Comparison of ENCODE assay signal across 21 cellular contexts in the genomic region with DNA sequence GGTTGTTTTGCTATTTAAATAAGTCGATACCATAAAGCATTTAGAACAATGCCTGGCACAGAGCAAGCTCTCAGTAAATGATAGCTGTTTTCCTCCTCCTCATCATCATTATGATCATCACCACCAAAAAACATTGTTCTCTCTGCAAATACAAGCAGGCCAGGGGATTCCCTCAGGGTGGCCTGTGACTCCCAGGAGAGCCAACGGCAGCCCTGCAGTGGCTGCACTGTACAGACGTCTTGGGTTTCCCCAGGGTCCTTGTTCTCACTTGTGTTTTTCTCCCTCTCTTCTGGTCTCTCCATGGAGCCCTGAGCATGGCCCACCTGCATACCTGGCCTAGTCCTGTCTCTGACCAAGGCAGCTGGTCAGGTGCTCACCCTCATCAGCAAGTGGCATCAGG.
"Had no signal": no experiment of that assay in that cellular context is flagged by ENCODE, and none has a peak within 500 bp of the region (broad histone marks: within the 10 kb centered on the region; RNA-seq: fewer than 3 reads in every experiment).

No MANE protein-coding gene starts in this region.

- H3K4me2 ChIP-seq: neural progenitor cell had no signal

- H3K4me3 Mint-ChIP-seq: activated CD4-positive, alpha-beta T cell treated with anti-CD3 and anti-CD28 coated beads for 36 hours; activated naive CD4-positive, alpha-beta T cell treated with anti-CD3 and anti-CD28 coated beads, Interleukin-2, amount 10 ng/mL, durations not matched to agents 7 days and 5 days; activated naive CD8-positive, alpha-beta T cell treated with anti-CD3 and anti-CD28 coated beads, Interleukin-2, amount 50 U/mL, for 24 hours; naive B cell; neural progenitor cell; WTC11 had no signal

- H3K9me3 ChIP-seq: body of pancreas, right lobe of liver, upper lobe of right lung had no signal

- H3K27me3 Mint-ChIP-seq: activated CD4-positive, alpha-beta T cell treated with anti-CD3 and anti-CD28 coated beads for 36 hours; activated naive CD4-positive, alpha-beta T cell treated with anti-CD3 and anti-CD28 coated beads, Interleukin-2, amount 10 ng/mL, durations not matched to agents 7 days and 5 days; activated naive CD8-positive, alpha-beta T cell treated with anti-CD3 and anti-CD28 coated beads, Interleukin-2, amount 50 U/mL, for 24 hours had no signal

- H3K9ac ChIP-seq: neural progenitor cell had no signal

- H3K36me3 ChIP-seq: cardiac muscle cell, left lung, neural progenitor cell, right lobe of liver, upper lobe of right lung had no signal

- DNase-seq: activated CD4-positive, alpha-beta T cell treated with anti-CD3 and anti-CD28 coated beads for 36 hours; activated CD4-positive, alpha-beta T cell treated with anti-CD3 and anti-CD28 coated beads, Interleukin-2, amount 50 U/mL, for 4 hours; activated effector memory CD4-positive, alpha-beta T cell treated with Interleukin-2 at 50 U/mL for 16 hours; activated naive CD4-positive, alpha-beta T cell treated with anti-CD3 and anti-CD28 coated beads, Interleukin-2, amount 10 ng/mL, durations not matched to agents 7 days and 5 days; activated naive CD8-positive, alpha-beta T cell treated with anti-CD3 and anti-CD28 coated beads, Interleukin-2, amount 50 U/mL, for 24 hours; activated T-cell treated with anti-CD3 and anti-CD28 coated beads, Interleukin-2, amount 50 U/mL, for 48 hours; body of pancreas; foreskin fibroblast; left lung; naive B cell; posterior cingulate gyrus; right lobe of liver; stimulated activated CD4-positive, alpha-beta T cell treated with anti-CD3 and anti-CD28 coated beads, Interleukin-1b, Interleukin-23, amount 100 ng/mL, for 48 hours; T1000; upper lobe of right lung had no signal

- H3K4me3 ChIP-seq: body of pancreas, cardiac muscle cell, left lung, lung, neural progenitor cell, right lobe of liver, skin epidermis, upper lobe of right lung had no signal

- H3K27ac Mint-ChIP-seq: activated CD4-positive, alpha-beta T cell treated with anti-CD3 and anti-CD28 coated beads for 36 hours; activated naive CD4-positive, alpha-beta T cell treated with anti-CD3 and anti-CD28 coated beads, Interleukin-2, amount 10 ng/mL, durations not matched to agents 7 days and 5 days; activated naive CD8-positive, alpha-beta T cell treated with anti-CD3 and anti-CD28 coated beads, Interleukin-2, amount 50 U/mL, for 24 hours; neural progenitor cell; WTC11 had no signal

- H3K36me3 Mint-ChIP-seq: neural progenitor cell had no signal

- H3K27me3 ChIP-seq: body of pancreas, cardiac muscle cell, left lung, neural progenitor cell, right lobe of liver, upper lobe of right lung had no signal

- H3K27ac ChIP-seq: body of pancreas, cardiac muscle cell, left lung, neural progenitor cell, right lobe of liver, skin epidermis, upper lobe of right lung had no signal

- H2AFZ ChIP-seq: neural progenitor cell had no signal

- H3K4me1 ChIP-seq: body of pancreas, left lung, right lobe of liver, upper lobe of right lung had no signal

- FAIRE-seq: endometrium had no signal
